In the genomic region with DNA sequence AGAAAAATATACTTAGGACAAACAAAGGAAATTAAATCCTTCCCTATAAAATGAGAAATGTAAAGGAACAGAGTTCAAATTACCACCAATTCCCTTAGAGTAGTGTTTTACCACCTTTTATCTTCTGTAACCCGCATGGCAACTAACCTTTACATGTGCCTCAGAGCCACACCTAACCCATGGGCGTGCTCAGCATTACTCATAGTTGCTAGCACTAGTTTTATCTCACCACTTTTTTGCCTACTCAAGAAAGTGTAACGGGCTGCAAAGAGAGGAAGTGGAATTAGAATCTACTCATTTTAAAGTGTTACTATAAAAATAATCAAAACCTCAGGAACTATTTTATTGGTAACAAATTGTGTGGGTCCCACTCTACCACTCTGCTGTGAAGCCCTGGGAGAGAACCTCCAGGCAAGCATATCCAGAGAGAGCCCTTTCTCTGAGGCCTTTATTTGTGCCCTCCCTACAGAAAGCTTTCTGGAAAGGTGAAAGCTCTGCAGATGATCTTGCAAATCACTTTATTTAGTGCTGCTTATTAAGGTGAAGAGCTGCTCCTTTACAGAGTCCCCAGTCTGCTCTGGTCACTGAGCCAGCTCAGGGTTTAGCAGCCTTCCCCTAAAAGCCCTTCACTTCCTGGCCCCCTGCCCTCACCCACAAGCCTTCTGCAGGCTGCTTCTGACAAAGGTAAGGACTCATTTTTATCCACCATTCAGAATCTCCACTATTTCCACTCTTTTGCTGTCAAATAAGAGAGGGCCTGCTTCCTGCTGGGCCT, we compare ENCODE assay signal across 8 cellular contexts.
A peak's percentile ranks its signal among the peaks of the same experiment; 100 is the strongest.
DNase-seq lines count a peak whose midpoint lies in the region; ATAC-seq and TF ChIP-seq lines count a peak whose summit lies in the region.

No MANE protein-coding gene starts in this region.

- H3K9ac ChIP-seq in BLaER1 treated with 17β-estradiol and CSF1 and Interleukin-3, amounts not matched to agents 10 nM and 100 nM: peak overlapping the region in 2 of 11 experiments; percentile 9 to 10; a peak in 1 of 22 replicates
- H3K9ac ChIP-seq in MM.1S (ENCODE audit: low read length): no peak overlapping the region

- no peaks in the 10 kb centered on the region for H3K27me3 Mint-ChIP-seq in activated T-helper 1 cell treated with anti-CD3 and anti-CD28 coated beads, Interleukin-12 subunit alpha, Interleukin-12 subunit beta, Interleukin-2, Interleukin-4 antibody, amounts not matched to agents 30 ng/mL and 10 ng/mL and 1 ng/mL, durations not matched to agents 14 hours and 24 hours and 36 hours (ENCODE audit: insufficient read depth)

- H3K27me3 ChIP-seq in BLaER1 treated with 17β-estradiol and CSF1 and Interleukin-3, amounts not matched to agents 10 nM and 100 nM: no peaks in the 10 kb centered on the region
- H3K27me3 ChIP-seq in MM.1S (replicated peaks; ENCODE audit: insufficient read depth, low read length) (no peaks in the 10 kb centered on the region), osteoblast (ENCODE audit: insufficient read depth, low read length) (no peaks in the 10 kb centered on the region)

- H2AFZ ChIP-seq in MM.1S (ENCODE audit: low read length) (peak overlapping the region; percentile 23), osteoblast (ENCODE audit: low read length) (peak overlapping the region; percentile 24)

- peak; percentile 88 for ATAC-seq in GM21526 (IDR thresholded peaks at IDR 0.05; ENCODE audit: low FRiP score, unreplicated experiment)
- no peak for ATAC-seq in SK-N-SH treated with all-trans-retinoic acid at 6 μM for 48 hours

- no peaks in the 10 kb centered on the region for H3K36me3 ChIP-seq in BLaER1 treated with 17β-estradiol and CSF1 and Interleukin-3, amounts not matched to agents 10 nM and 100 nM
- H3K36me3 ChIP-seq in MM.1S (replicated peaks; ENCODE audit: insufficient read depth, low read length) (no peaks in the 10 kb centered on the region), osteoblast (ENCODE audit: insufficient read depth, low read length) (no peaks in the 10 kb centered on the region)

- peaks cover 29% of the 10 kb centered on the region for H3K9me3 Mint-ChIP-seq in activated T-helper 1 cell treated with anti-CD3 and anti-CD28 coated beads, Interleukin-12 subunit alpha, Interleukin-12 subunit beta, Interleukin-2, Interleukin-4 antibody, amounts not matched to agents 30 ng/mL and 10 ng/mL and 1 ng/mL, durations not matched to agents 14 hours and 24 hours and 36 hours

- H3K4me1 Mint-ChIP-seq in activated T-helper 1 cell treated with anti-CD3 and anti-CD28 coated beads, Interleukin-12 subunit alpha, Interleukin-12 subunit beta, Interleukin-2, Interleukin-4 antibody, amounts not matched to agents 30 ng/mL and 10 ng/mL and 1 ng/mL, durations not matched to agents 14 hours and 24 hours and 36 hours (ENCODE audit: low read depth): peaks cover 69% of the 10 kb centered on the region

- H3K27ac Mint-ChIP-seq in activated T-helper 1 cell treated with anti-CD3 and anti-CD28 coated beads, Interleukin-12 subunit alpha, Interleukin-12 subunit beta, Interleukin-2, Interleukin-4 antibody, amounts not matched to agents 30 ng/mL and 10 ng/mL and 1 ng/mL, durations not matched to agents 14 hours and 24 hours and 36 hours: peak overlapping the region; percentile 85

- peaks cover 0 to 9% (median 3%) of the 10 kb centered on the region in 11 experiments; a peak in 7 of 22 replicates for H3K9me3 ChIP-seq in BLaER1 treated with 17β-estradiol and CSF1 and Interleukin-3, amounts not matched to agents 10 nM and 100 nM (replicated peaks in 1 of 11)
- H3K9me3 ChIP-seq in MM.1S (replicated peaks; ENCODE audit: insufficient read depth, low read length) (no peaks in the 10 kb centered on the region), osteoblast (ENCODE audit: low read depth, low read length) (no peaks in the 10 kb centered on the region)

- peak overlapping the region in 10 of 11 experiments; percentile 6 to 60 (median 44); a peak in 17 of 22 replicates for H3K4me2 ChIP-seq in BLaER1 treated with 17β-estradiol and CSF1 and Interleukin-3, amounts not matched to agents 10 nM and 100 nM
- no peak overlapping the region for H3K4me2 ChIP-seq in MM.1S (ENCODE audit: low read depth, low read length)
- no peak overlapping the region for H3K4me2 ChIP-seq in osteoblast (ENCODE audit: insufficient read depth, low read length)

- DNase-seq in MM.1S: no peak
- peak; percentile 44 for DNase-seq in activated T-helper 1 cell treated with anti-CD3 and anti-CD28 coated beads, Interleukin-12 subunit alpha, Interleukin-12 subunit beta, Interleukin-2, Interleukin-4 antibody, amounts not matched to agents 30 ng/mL and 10 ng/mL and 1 ng/mL, durations not matched to agents 14 hours and 24 hours and 36 hours (ENCODE audit: low spot score)
- DNase-seq in osteoblast (ENCODE audit: insufficient read length, low spot score, missing footprints): no peak
- no peak for DNase-seq in HT-29 (ENCODE audit: low spot score)
- DNase-seq in posterior vena cava (ENCODE audit: low spot score): no peak

- TF ChIP-seq CTCF in MM.1S (IDR thresholded peaks at IDR 0.05; ENCODE audit: low read length): no peak
- no peak for TF ChIP-seq CTCF in osteoblast (IDR thresholded peaks at IDR 0.05; ENCODE audit: extremely low read depth, low read depth, low read length)

- peaks cover 10% of the 10 kb centered on the region for H3K36me3 Mint-ChIP-seq in activated T-helper 1 cell treated with anti-CD3 and anti-CD28 coated beads, Interleukin-12 subunit alpha, Interleukin-12 subunit beta, Interleukin-2, Interleukin-4 antibody, amounts not matched to agents 30 ng/mL and 10 ng/mL and 1 ng/mL, durations not matched to agents 14 hours and 24 hours and 36 hours (ENCODE audit: low read depth)

- H3K27ac ChIP-seq in BLaER1 treated with 17β-estradiol and CSF1 and Interleukin-3, amounts not matched to agents 10 nM and 100 nM: peak overlapping the region in 1 of 11 experiments; percentile 16; a peak in 1 of 22 replicates
- H3K27ac ChIP-seq in MM.1S (ENCODE audit: low read length) (no peak overlapping the region; the same call in 1 of the 2 replicates), osteoblast (ENCODE audit: low read depth, low read length) (no peak overlapping the region)

- no peaks in the 10 kb centered on the region for H4K20me1 ChIP-seq in BLaER1 treated with 17β-estradiol and CSF1 and Interleukin-3, amounts not matched to agents 10 nM and 100 nM
- H4K20me1 ChIP-seq in MM.1S (ENCODE audit: insufficient read depth, low read length) (no peaks in the 10 kb centered on the region), osteoblast (ENCODE audit: insufficient read depth, low read length) (no peaks in the 10 kb centered on the region)

- H3F3A ChIP-seq in MM.1S (ENCODE audit: insufficient read depth, low read length): no peaks in the 10 kb centered on the region

- H3K4me3 Mint-ChIP-seq in activated T-helper 1 cell treated with anti-CD3 and anti-CD28 coated beads, Interleukin-12 subunit alpha, Interleukin-12 subunit beta, Interleukin-2, Interleukin-4 antibody, amounts not matched to agents 30 ng/mL and 10 ng/mL and 1 ng/mL, durations not matched to agents 14 hours and 24 hours and 36 hours: no peak overlapping the region

- intact Hi-C loops in activated T-helper 1 cell treated with anti-CD3 and anti-CD28 coated beads, Interleukin-12 subunit alpha, Interleukin-12 subunit beta, Interleukin-2, Interleukin-4 antibody, amounts not matched to agents 30 ng/mL and 10 ng/mL and 1 ng/mL, durations not matched to agents 14 hours and 24 hours and 36 hours (cut with micrococcal nuclease): loop anchor here (1.0 to 2.0 kb wide), 5 partner anchors 15 to 265 kb away; a partner anchor contains a TSS
- intact Hi-C loops in posterior vena cava (cut with DNase I): no loop called here

- H3K9me2 ChIP-seq in MM.1S (replicated peaks; ENCODE audit: insufficient read depth, low read length): no peaks in the 10 kb centered on the region

- no peaks in the 10 kb centered on the region for H3K79me2 ChIP-seq in MM.1S (ENCODE audit: low read length)
- no peaks in the 10 kb centered on the region for H3K79me2 ChIP-seq in osteoblast (ENCODE audit: insufficient read depth, low read length)

- H3K4me3 ChIP-seq in BLaER1 treated with 17β-estradiol and CSF1 and Interleukin-3, amounts not matched to agents 10 nM and 100 nM: no peak overlapping the region
- H3K4me3 ChIP-seq in MM.1S (ENCODE audit: low read length): no peak overlapping the region
- H3K4me3 ChIP-seq in osteoblast (ENCODE audit: insufficient read depth, low read length): no peak overlapping the region

- peaks cover 8 to 16% (median 12%) of the 10 kb centered on the region in 10 experiments; a peak in 19 of 20 replicates for H3K4me1 ChIP-seq in BLaER1 treated with 17β-estradiol and CSF1 and Interleukin-3, amounts not matched to agents 10 nM and 100 nM
- H3K4me1 ChIP-seq in MM.1S (ENCODE audit: low read length) (peaks cover 13% of the 10 kb centered on the region; the same call in 1 of the 2 replicates), osteoblast (ENCODE audit: insufficient read depth, low read length) (peaks cover 3% of the 10 kb centered on the region)

TF ChIP-seq in SK-N-SH treated with all-trans-retinoic acid at 6 μM for 48 hours, 23 proteins besides CTCF, POLR2A, EP300 and RAD21 (continues in another document):
- TF ChIP-seq SNAI2 (CRISPR knock-in tag; IDR thresholded peaks at IDR 0.05) (no peak), PPARA (CRISPR knock-in tag; IDR thresholded peaks at IDR 0.05; ENCODE audit: borderline replicate concordance) (no peak), TOX (CRISPR knock-in tag; IDR thresholded peaks at IDR 0.05; ENCODE audit: borderline replicate concordance) (no peak), ISL1 (CRISPR knock-in tag; IDR thresholded peaks at IDR 0.05) (no peak), ZNF8 (CRISPR knock-in tag; IDR thresholded peaks at IDR 0.05) (no peak), ESRRG (CRISPR knock-in tag; IDR thresholded peaks at IDR 0.05) (no peak), ZC3H10 (CRISPR knock-in tag; IDR thresholded peaks at IDR 0.05) (no peak), CSDC2 (CRISPR knock-in tag; IDR thresholded peaks at IDR 0.05) (no peak), ARNTL (CRISPR knock-in tag; IDR thresholded peaks at IDR 0.05; ENCODE audit: borderline replicate concordance, low read depth) (no peak)
- TF ChIP-seq, protein P1, sequence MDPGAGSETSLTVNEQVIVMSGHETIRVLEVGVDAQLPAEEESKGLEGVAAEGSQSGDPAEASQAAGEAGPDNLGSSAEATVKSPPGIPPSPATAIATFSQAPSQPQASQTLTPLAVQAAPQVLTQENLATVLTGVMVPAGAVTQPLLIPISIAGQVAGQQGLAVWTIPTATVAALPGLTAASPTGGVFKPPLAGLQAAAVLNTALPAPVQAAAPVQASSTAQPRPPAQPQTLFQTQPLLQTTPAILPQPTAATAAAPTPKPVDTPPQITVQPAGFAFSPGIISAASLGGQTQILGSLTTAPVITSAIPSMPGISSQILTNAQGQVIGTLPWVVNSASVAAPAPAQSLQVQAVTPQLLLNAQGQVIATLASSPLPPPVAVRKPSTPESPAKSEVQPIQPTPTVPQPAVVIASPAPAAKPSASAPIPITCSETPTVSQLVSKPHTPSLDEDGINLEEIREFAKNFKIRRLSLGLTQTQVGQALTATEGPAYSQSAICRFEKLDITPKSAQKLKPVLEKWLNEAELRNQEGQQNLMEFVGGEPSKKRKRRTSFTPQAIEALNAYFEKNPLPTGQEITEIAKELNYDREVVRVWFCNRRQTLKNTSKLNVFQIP (CRISPR knock-in tag; IDR thresholded peaks at IDR 0.05; ENCODE audit: borderline replicate concordance, low read depth): no peak

Comparison
In these comparisons a context has a peak if more than half of its experiments do, and no peak if none do; other contexts are left out.
1. H3K4me2 ChIP-seq: peak in BLaER1 treated with 17β-estradiol and CSF1 and Interleukin-3, amounts not matched to agents 10 nM and 100 nM (10 of 11); none in MM.1S (single experiment) and osteoblast (single experiment).